Comparison of ENCODE assay signal across 1 cellular context in genomic region chr15:41790756-41791546, GRCh38.
TF ChIP-seq lines count a peak whose summit lies in the region.

No MANE protein-coding gene starts in this region.

TF ChIP-seq in liver, 16 proteins besides CTCF, POLR2A, EP300 and RAD21 (continued from another document):
- TF ChIP-seq MAX (IDR thresholded peaks at IDR 0.05) (no peak), HNF4G (IDR thresholded peaks at IDR 0.05) (no peak), SP1 (IDR thresholded peaks at IDR 0.05) (peak; percentile 21), YY1 (IDR thresholded peaks at IDR 0.05) (peak; percentile 32), TAF1 (conservative IDR thresholded peaks at IDR 0.05) (no peak)
